In the genomic region with DNA sequence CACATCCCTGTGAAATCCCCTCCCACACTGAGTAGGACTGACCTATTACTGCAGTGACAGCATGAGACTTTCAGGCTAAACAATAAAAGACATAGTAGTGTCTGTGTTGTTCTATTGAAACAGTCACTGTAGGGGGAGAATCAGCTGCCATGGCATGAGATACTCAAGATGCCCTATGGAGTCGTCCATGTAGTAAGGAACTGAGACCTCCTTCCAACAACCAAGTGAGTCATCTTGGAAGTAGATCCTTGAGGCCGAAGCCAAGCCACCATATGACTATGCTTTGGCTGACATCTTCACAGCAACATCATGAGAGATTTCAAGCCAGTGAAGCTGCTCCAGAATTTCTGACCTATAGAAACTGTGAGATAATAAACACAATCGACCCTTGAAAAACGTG, we compare ENCODE assay signal across 12 cellular contexts.
"Had no signal": no experiment of that assay in that cellular context is flagged by ENCODE, and none has a peak within 500 bp of the region (broad histone marks: within the 10 kb centered on the region; RNA-seq: fewer than 3 reads in every experiment).

No MANE protein-coding gene starts in this region.

- H3K27ac Mint-ChIP-seq: activated naive CD4-positive, alpha-beta T cell treated with anti-CD3 and anti-CD28 coated beads, Interleukin-2, amount 50 U/mL, for 72 hours; nephron; T-helper 1 cell treated with Interleukin-12 subunit alpha and Interleukin-12 subunit beta and Interleukin-4 antibody, amounts not matched to agents 30 μg/mL and 1 μg/mL, for 36 hours had no signal

- DNase-seq: activated T-cell treated with anti-CD3 and anti-CD28 coated beads, Interleukin-2, amount 50 U/mL, for 1 hour; amygdala; hippocampal formation; mesendoderm; sigmoid colon; stimulated activated CD4-positive, alpha-beta T cell treated with anti-CD3 and anti-CD28 coated beads, Interleukin-2, amount 100 ng/mL, for 24 hours; stimulated activated naive CD4-positive, alpha-beta T cell; trophoblast cell had no signal

- ATAC-seq: esophagus mucosa had no signal

- H3K36me3 ChIP-seq: sigmoid colon had no signal

- H3K9me3 Mint-ChIP-seq: T-helper 1 cell treated with Interleukin-12 subunit alpha and Interleukin-12 subunit beta and Interleukin-4 antibody, amounts not matched to agents 30 μg/mL and 1 μg/mL, for 36 hours had no signal

- H3K27me3 ChIP-seq: sigmoid colon had no signal

- H3K4me1 ChIP-seq: sigmoid colon had no signal

- H3K4me3 Mint-ChIP-seq: nephron; T-helper 1 cell treated with Interleukin-12 subunit alpha and Interleukin-12 subunit beta and Interleukin-4 antibody, amounts not matched to agents 30 μg/mL and 1 μg/mL, for 36 hours had no signal

- H3K27ac ChIP-seq: sigmoid colon had no signal

- H3K4me3 ChIP-seq: sigmoid colon had no signal
